Comparison of ENCODE assay signal across 1 cellular context in genomic region chr5:173303878-173304590, GRCh38.
TF ChIP-seq lines count a peak whose summit lies in the region.

No MANE protein-coding gene starts in this region.

TF ChIP-seq in K562, 482 proteins besides CTCF, POLR2A, EP300 and RAD21 (continued from another document):
- TF ChIP-seq TSHZ1 (CRISPR knock-in tag; IDR thresholded peaks at IDR 0.05) (no peak), NCOA6 (IDR thresholded peaks at IDR 0.05) (no peak), FIP1L1 (IDR thresholded peaks at IDR 0.05; ENCODE audit: low read depth, low read length, poor library complexity, severe bottlenecking) (no peak), ZNF3 (CRISPR knock-in tag; IDR thresholded peaks at IDR 0.05) (no peak), ZBTB1 (CRISPR knock-in tag; IDR thresholded peaks at IDR 0.05; ENCODE audit: borderline replicate concordance, low read depth) (no peak), ZNF124 (CRISPR knock-in tag; IDR thresholded peaks at IDR 0.05) (no peak), CEBPZ (IDR thresholded peaks at IDR 0.05; ENCODE audit: borderline replicate concordance, low read depth, low read length) (no peak), ARID3A (IDR thresholded peaks at IDR 0.05; ENCODE audit: borderline replicate concordance, low read depth, low read length) (no peak), BDP1 (IDR thresholded peaks at IDR 0.05; ENCODE audit: insufficient read depth, insufficient read length) (no peak), ZNF318 (IDR thresholded peaks at IDR 0.05; ENCODE audit: borderline replicate concordance in 1 of 2, low read depth in 1 of 2) (no peak), VEZF1 (CRISPR knock-in tag; IDR thresholded peaks at IDR 0.05) (peak; percentile 31; the same call in 1 of the 2 replicates), GABPB2 (CRISPR knock-in tag; conservative IDR thresholded peaks at IDR 0.05) (no peak)
